ENCODE assay signal across 9 cellular contexts in genomic region chr2:98346259-98347236, GRCh38. TPM values are rescaled to one million over a fixed set of nuclear protein-coding genes. Genes with fewer than 3 reads are reported as not detected.
DNase-seq lines count a peak whose midpoint lies in the region; ATAC-seq, FAIRE-seq and TF ChIP-seq lines count a peak whose summit lies in the region.
"Had no signal": no experiment of that assay in that cellular context is flagged by ENCODE, and none has a peak within 500 bp of the region (broad histone marks: within the 10 kb centered on the region; RNA-seq: fewer than 3 reads in every experiment).

Gene CNGA3, plus strand, starts transcription at chr2:98346456. Its CDS starts 23,520 bp downstream, at chr2:98369976.

- CTCF ChIA-PET in GM10248 (lab: Yijun Ruan, JAX) (no interaction called here), activated B cell treated with CpG ODN at 0.5 μM for 24 hours (lab: Charles Lee) (no interaction called here)

- ATAC-seq in activated B cell treated with CpG ODN at 0.5 μM for 24 hours (ENCODE audit: low read depth) (no peak), pancreas (peak in 3 of 4 donors; percentile 60 to 86 (median 69)), GM19467 (IDR thresholded peaks at IDR 0.05; ENCODE audit: unreplicated experiment) (no peak), HG03565 (IDR thresholded peaks at IDR 0.05; ENCODE audit: unreplicated experiment) (no peak), GM21825 (IDR thresholded peaks at IDR 0.05; ENCODE audit: unreplicated experiment) (no peak)

- H3K27ac Mint-ChIP-seq in activated B cell treated with CpG ODN at 0.5 μM for 24 hours, result peak within 1 kb of the TSS; percentile 2

- WGBS in pancreas, 2 donors, result 2 to 5% methylated on average over 57 to 73 of the region's 73 CpGs

- intact Hi-C loops in activated B cell treated with CpG ODN at 0.5 μM for 24 hours (cut with micrococcal nuclease) (no loop called here), pancreas (cut with DNase I) (no loop called here)

- peaks cover 56% of the 10 kb centered on the region for H3K27me3 Mint-ChIP-seq in activated B cell treated with CpG ODN at 0.5 μM for 24 hours

- peaks cover 18% of the 10 kb centered on the region for H3K4me1 Mint-ChIP-seq in activated B cell treated with CpG ODN at 0.5 μM for 24 hours

- no peak for FAIRE-seq in pancreas (lab: Jason Lieb, UNC)

- TF ChIP-seq CTCF in GM10248 (IDR thresholded peaks at IDR 0.05; ENCODE audit: control extremely low read depth, extremely low read depth, low read depth, missing control alignments), result no peak
- TF ChIP-seq CTCF in activated B cell treated with CpG ODN at 0.5 μM for 24 hours (IDR thresholded peaks at IDR 0.05), result no peak
- TF ChIP-seq CTCF in fibroblast of villous mesenchyme (IDR thresholded peaks at IDR 0.05; ENCODE audit: insufficient read depth, low read depth, low read length), result no peak
- TF ChIP-seq CTCF in pancreas (IDR thresholded peaks at IDR 0.05), result no peak

- no peak within 1 kb of the TSS for H3K4me3 ChIP-seq in fibroblast of villous mesenchyme (ENCODE audit: low read depth, low read length)
- H3K4me3 ChIP-seq in pancreas, result peak within 1 kb of the TSS in 1 of 4 donors; percentile 33
- H3K4me3 ChIP-seq: SK-N-MC had no signal

- H3K36me3 Mint-ChIP-seq in activated B cell treated with CpG ODN at 0.5 μM for 24 hours (ENCODE audit: low read depth), result no peaks in the 10 kb centered on the region

- DNase-seq in GM10248 (ENCODE audit: extremely low spot score) (peak; percentile 40), activated B cell treated with CpG ODN at 0.5 μM for 24 hours (peak; percentile 30), fibroblast of villous mesenchyme (ENCODE audit: low read depth) (peak; percentile 14), pancreas (peak in 4 of 6 donors; percentile 16 to 71 (median 38))
- DNase-seq in effector CD4-positive, alpha-beta T cell, result no peak

- H3K4me3 Mint-ChIP-seq in activated B cell treated with CpG ODN at 0.5 μM for 24 hours, result no peak within 1 kb of the TSS

- H3K36me3 ChIP-seq in pancreas, result no peaks in the 10 kb centered on the region

- no peaks in the 10 kb centered on the region for H3K9me3 ChIP-seq in pancreas

- no peaks in the 10 kb centered on the region for H3K4me1 ChIP-seq in pancreas

- POLR2A ChIA-PET in GM10248 (lab: Yijun Ruan, JAX), result no interaction called here
- POLR2A ChIA-PET in activated B cell treated with CpG ODN at 0.5 μM for 24 hours (lab: Charles Lee), result no interaction called here

- H3K27ac ChIP-seq in pancreas, result no peak within 1 kb of the TSS
- H3K27ac ChIP-seq: SK-N-MC had no signal

- peaks cover 2% of the 10 kb centered on the region for H3K9me3 Mint-ChIP-seq in activated B cell treated with CpG ODN at 0.5 μM for 24 hours

- peaks cover 0 to 20% (median 2%) of the 10 kb centered on the region in 4 donors for H3K27me3 ChIP-seq in pancreas

RNA-seq across cellular contexts. Expression of gene CNGA3, which starts in this region (rescaled TPM):
- total RNA-seq in activated B cell treated with CpG ODN at 0.5 μM for 24 hours (not detected in 2 replicates), fibroblast of villous mesenchyme (not detected in 2 replicates), pancreas (under 1 TPM; 0.09 to 0.59 (median 0.25) TPM)
- polyA plus RNA-seq in pancreas, result 1 to 10 TPM in 1 of 2 donors, under 1 TPM in 1; 0.23 to 1.5 TPM

Comparison
In these comparisons a context has a peak if more than half of its experiments do, and no peak if none do; other contexts are left out.
1. Peak in DNase-seq in activated B cell treated with CpG ODN at 0.5 μM for 24 hours; RNA of the gene not detected or under 1 TPM.
2. Peak in DNase-seq in fibroblast of villous mesenchyme; RNA of the gene not detected or under 1 TPM.
3. ATAC-seq: peak in pancreas (3 of 4); none in activated B cell treated with CpG ODN at 0.5 μM for 24 hours (single experiment), GM19467 (single experiment), HG03565 (single experiment) and GM21825 (single experiment).